Comparison of ENCODE assay signal across 20 cellular contexts in genomic region chr7:52463341-52463740, GRCh38.
"Had no signal": no experiment of that assay in that cellular context is flagged by ENCODE, and none has a peak within 500 bp of the region (broad histone marks: within the 10 kb centered on the region; RNA-seq: fewer than 3 reads in every experiment).

No MANE protein-coding gene starts in this region.

- H3K27ac ChIP-seq: esophagus squamous epithelium, foreskin keratinocyte, hepatocyte, left ventricle myocardium inferior, lower lobe of right lung, psoas muscle, spleen, tibial artery, upper lobe of right lung, vagina had no signal

- ATAC-seq: foreskin keratinocyte; left cardiac atrium; lower lobe of right lung; natural killer cell treated with Interleukin-12 subunit alpha and Interleukin-12 subunit beta and Interleukin-15 and Interleukin-18, amount 100 ng/mL, for 72 hours; psoas muscle; sciatic nerve; stimulated activated memory B cell treated with anti-CD40 and anti-IgM and Interleukin-4, amounts not matched to agents 10 μg/mL and 1 μg/mL and 100 μg/mL, for 72 hours; upper lobe of right lung had no signal

- H3K4me3 ChIP-seq: esophagus squamous epithelium, hepatocyte, left ventricle myocardium inferior, lower lobe of right lung, psoas muscle, spleen, tibial artery, upper lobe of right lung, vagina had no signal

- H3K27me3 ChIP-seq: esophagus squamous epithelium, foreskin keratinocyte, hepatocyte, spleen, tibial artery, upper lobe of right lung, vagina had no signal

- H3K4me1 ChIP-seq: esophagus squamous epithelium, foreskin keratinocyte, left ventricle myocardium inferior, lower lobe of right lung, psoas muscle, spleen, tibial artery, upper lobe of right lung, vagina had no signal

- DNase-seq: effector memory CD4-positive, alpha-beta T cell; esophagus squamous epithelium; foreskin keratinocyte; head of caudate nucleus; kidney; left cardiac atrium; left ventricle myocardium inferior; lower lobe of right lung; psoas muscle; spleen; stimulated activated CD4-positive, alpha-beta T cell treated with anti-CD3 and anti-CD28 coated beads, Interleukin-15, amount 100 ng/mL, for 24 hours; stimulated activated CD4-positive, alpha-beta T cell treated with anti-CD3 and anti-CD28 coated beads, Interleukin-1b, Interleukin-23, amount 100 ng/mL, for 48 hours; stimulated activated CD4-positive, alpha-beta T cell treated with anti-CD3 and anti-CD28 coated beads, Interleukin-4, amount 100 ng/mL, for 24 hours; tibial artery; upper lobe of right lung had no signal

- H3K9me3 ChIP-seq: esophagus squamous epithelium, lower lobe of right lung, tibial artery, upper lobe of right lung, vagina had no signal

- H3K36me3 ChIP-seq: esophagus squamous epithelium, left ventricle myocardium inferior, lower lobe of right lung, spleen, tibial artery, upper lobe of right lung, vagina had no signal
